11 cellular contexts compared by ENCODE assay signal in the genomic region with DNA sequence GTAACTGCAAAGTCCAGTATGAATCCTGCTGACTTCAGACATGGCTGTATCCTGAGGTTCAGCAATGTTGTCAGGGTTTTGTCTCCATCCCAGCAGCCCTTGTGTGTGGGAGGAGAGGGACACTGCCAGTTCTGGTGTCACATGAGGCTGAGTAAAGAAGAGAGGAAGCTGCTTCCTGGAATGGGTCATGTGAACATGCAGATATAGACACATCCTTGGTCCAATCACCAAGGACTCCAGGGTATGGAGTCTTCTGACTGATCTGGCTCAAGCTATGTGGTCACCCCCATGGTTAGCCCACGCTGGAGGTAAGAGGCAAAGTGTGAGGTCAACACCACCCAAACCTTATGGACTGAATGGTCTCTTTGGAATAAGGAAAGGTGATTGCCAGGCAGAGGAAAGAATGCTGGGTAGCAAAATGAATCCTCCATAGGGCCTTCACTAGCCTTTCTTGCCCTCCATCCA.
DNase-seq lines count a peak whose midpoint lies in the region; ATAC-seq and TF ChIP-seq lines count a peak whose summit lies in the region.
"Had no signal": no experiment of that assay in that cellular context is flagged by ENCODE, and none has a peak within 500 bp of the region (broad histone marks: within the 10 kb centered on the region; RNA-seq: fewer than 3 reads in every experiment).

No MANE protein-coding gene starts in this region.

- peak overlapping the region in 3 of 12 donors; percentile 5 to 89 (median 47) for H3K27ac ChIP-seq in heart left ventricle
- no peak overlapping the region for H3K27ac ChIP-seq in smooth muscle cell (ENCODE audit: low read depth)
- H3K27ac ChIP-seq: 22Rv1 had no signal

- H3F3A ChIP-seq in smooth muscle cell (ENCODE audit: low read depth) = peaks cover 10% of the 10 kb centered on the region

- TF ChIP-seq POLR2A in heart left ventricle (IDR thresholded peaks at IDR 0.05) = no peak

- H3K9ac ChIP-seq in smooth muscle cell (ENCODE audit: low read depth) = no peak overlapping the region

- ATAC-seq in heart left ventricle (peak; percentile 11 to 56 (median 34)), GM19035 (IDR thresholded peaks at IDR 0.05; ENCODE audit: unreplicated experiment) (no peak), GM19395 (IDR thresholded peaks at IDR 0.05; ENCODE audit: unreplicated experiment) (no peak)

- H3K4me2 ChIP-seq in smooth muscle cell = no peak overlapping the region

- H2AFZ ChIP-seq in smooth muscle cell (ENCODE audit: low read depth) = peak overlapping the region; percentile 4

- H3K9me3 ChIP-seq in heart left ventricle (no peaks in the 10 kb centered on the region), smooth muscle cell (replicated peaks; ENCODE audit: low read depth) (no peaks in the 10 kb centered on the region)
- H3K9me3 ChIP-seq: upper lobe of left lung had no signal

- TF ChIP-seq CTCF in heart left ventricle (IDR thresholded peaks at IDR 0.05) (no peak), smooth muscle cell (IDR thresholded peaks at IDR 0.05; ENCODE audit: borderline replicate concordance, insufficient read depth, poor library complexity, severe bottlenecking) (no peak)

- H3K27me3 ChIP-seq in heart left ventricle = no peaks in the 10 kb centered on the region
- H3K27me3 ChIP-seq in smooth muscle cell (ENCODE audit: low read depth) = no peaks in the 10 kb centered on the region
- H3K27me3 ChIP-seq: upper lobe of left lung had no signal

- H3K36me3 ChIP-seq in heart left ventricle (no peaks in the 10 kb centered on the region), smooth muscle cell (ENCODE audit: low read depth) (no peaks in the 10 kb centered on the region)
- H3K36me3 ChIP-seq: upper lobe of left lung had no signal

- intact Hi-C loops in heart left ventricle (cut with DNase I) = loop anchor here in 5 of 10 donors (5.0 kb wide), 1 partner anchor 88 kb away; no protein-coding TSS in a partner anchor

- no peak overlapping the region for H3K4me3 ChIP-seq in heart left ventricle
- H3K4me3 ChIP-seq in smooth muscle cell = no peak overlapping the region
- H3K4me3 ChIP-seq: upper lobe of left lung had no signal

- H3K4me1 ChIP-seq in heart left ventricle (peaks cover 13 to 82% (median 34%) of the 10 kb centered on the region in 12 donors), smooth muscle cell (ENCODE audit: low read depth) (peaks cover 23% of the 10 kb centered on the region)

- no peaks in the 10 kb centered on the region for H4K20me1 ChIP-seq in smooth muscle cell (ENCODE audit: low read depth)

- DNase-seq in DMS153 (lab: John Stamatoyannopoulos, UW) = peak; percentile 25
- DNase-seq in DMS153 treated with DMSO at 0.1 percent for 48 hours (lab: John Stamatoyannopoulos, UW; ENCODE audit: unreplicated experiment) = no peak
- peak; percentile 44 for DNase-seq in RPMI7951 (ENCODE audit: low read depth)
- peak in 4 of 5 donors; percentile 43 to 69 (median 58) for DNase-seq in heart left ventricle
- no peak for DNase-seq in smooth muscle cell (lab: John Stamatoyannopoulos, UW; ENCODE audit: unreplicated experiment)
- DNase-seq in SKM-1 (lab: John Stamatoyannopoulos, UW; ENCODE audit: unreplicated experiment) = no peak
- DNase-seq: NCI-H1092 treated with DMSO at 0.1 percent for 48 hours had no signal

- WGBS in heart left ventricle, 4 donors = 22 to 92% (median 90%) methylated on average over 1 of the region's 1 CpG
- WGBS in smooth muscle cell (ENCODE audit: low lambda C conversion rate) = 53% methylated on average over 1 of the region's 1 CpG

- no peaks in the 10 kb centered on the region for H3K79me2 ChIP-seq in smooth muscle cell (ENCODE audit: low read depth)

Comparison
In these comparisons a context has a peak if more than half of its experiments do, and no peak if none do; other contexts are left out.
1. DNase-seq: peak in DMS153 (single experiment), RPMI7951 (single experiment) and heart left ventricle (4 of 5); none in DMS153 treated with DMSO at 0.1 percent for 48 hours (single experiment), smooth muscle cell (single experiment) and SKM-1 (single experiment).
2. ATAC-seq: peak in heart left ventricle (4 of 4); none in GM19035 (single experiment) and GM19395 (single experiment).